ENCODE assay signal across 32 cellular contexts in the genomic region with DNA sequence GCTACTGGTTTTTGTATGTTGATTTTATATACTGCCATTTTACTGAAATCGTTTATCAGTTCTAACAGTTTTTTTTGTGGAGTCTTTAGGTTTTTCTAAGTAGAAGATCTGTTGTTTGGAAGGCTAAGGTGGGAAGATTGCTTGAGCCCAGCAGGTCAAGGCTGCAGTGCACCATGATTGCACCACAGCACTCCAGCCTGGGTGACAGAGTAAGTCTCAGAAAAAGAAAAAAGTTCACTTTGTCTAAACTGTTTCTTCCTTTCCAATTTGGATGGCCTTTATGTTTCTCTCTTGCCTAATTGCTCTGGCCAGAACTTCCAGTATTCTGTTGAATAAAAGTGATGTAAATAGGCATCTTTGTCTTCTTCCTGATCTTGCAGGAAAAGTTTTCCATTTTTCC.
"Had no signal": no experiment of that assay in that cellular context is flagged by ENCODE, and none has a peak within 500 bp of the region (broad histone marks: within the 10 kb centered on the region; RNA-seq: fewer than 3 reads in every experiment).

No MANE protein-coding gene starts in this region.

- H3K4me1 ChIP-seq: parathyroid adenoma, psoas muscle, right lobe of liver, spleen, suprapubic skin, testis, tibial artery, upper lobe of left lung, vagina had no signal

- H3K4me3 Mint-ChIP-seq: naive thymus-derived CD8-positive, alpha-beta T cell; natural killer cell treated with Interleukin-12 subunit alpha and Interleukin-12 subunit beta and Interleukin-15 and Interleukin-18, amount 100 ng/mL, for 72 hours; nephron progenitor cell; neural crest cell; stimulated activated memory B cell treated with anti-CD40 and anti-IgM and Interleukin-4, amounts not matched to agents 10 μg/mL and 1 μg/mL and 100 μg/mL, for 72 hours; stimulated activated naive CD8-positive, alpha-beta T cell treated with anti-CD3 and anti-CD28 coated beads, Interleukin-15, amount 100 ng/mL, for 72 hours had no signal

- H3K36me3 ChIP-seq: neutrophil, ovary, right lobe of liver, suprapubic skin, tibial artery, upper lobe of left lung, vagina had no signal

- H3K27ac ChIP-seq: neutrophil, ovary, parathyroid adenoma, psoas muscle, right lobe of liver, skin epidermis, spleen, suprapubic skin, testis, tibial artery, upper lobe of left lung, vagina had no signal

- H3K27me3 Mint-ChIP-seq: naive thymus-derived CD8-positive, alpha-beta T cell; natural killer cell treated with Interleukin-12 subunit alpha and Interleukin-12 subunit beta and Interleukin-15 and Interleukin-18, amount 100 ng/mL, for 72 hours; progenitor cell of endocrine pancreas; stimulated activated memory B cell treated with anti-CD40 and anti-IgM and Interleukin-4, amounts not matched to agents 10 μg/mL and 1 μg/mL and 100 μg/mL, for 72 hours; stimulated activated naive CD8-positive, alpha-beta T cell treated with anti-CD3 and anti-CD28 coated beads, Interleukin-15, amount 100 ng/mL, for 72 hours had no signal

- DNase-seq: naive thymus-derived CD8-positive, alpha-beta T cell; nephron progenitor cell; nucleus accumbens; posterior cingulate gyrus; psoas muscle; right cardiac atrium; right lobe of liver; spleen; stimulated activated CD4-positive, alpha-beta T cell treated with anti-CD3 and anti-CD28 coated beads, Interleukin-12 subunit alpha, Interleukin-12 subunit beta, amount 100 ng/mL, for 4 hours; stimulated activated CD4-positive, alpha-beta T cell treated with anti-CD3 and anti-CD28 coated beads, Interleukin-1b, Interleukin-23, amount 100 ng/mL, for 48 hours; stimulated activated CD4-positive, alpha-beta T cell treated with anti-CD3 and anti-CD28 coated beads, Interleukin-4, amount 100 ng/mL, for 1 hour; stimulated activated CD4-positive, alpha-beta T cell treated with anti-CD3 and anti-CD28 coated beads, Interleukin-4, amount 100 ng/mL, for 4 hours; stimulated activated CD8-positive, alpha-beta memory T cell treated with anti-CD3 and anti-CD28 coated beads, Interleukin-4, amount 100 ng/mL, for 48 hours; stimulated activated naive CD4-positive, alpha-beta T cell; stimulated activated naive CD8-positive, alpha-beta T cell treated with anti-CD3 and anti-CD28 coated beads, Interleukin-15, amount 100 ng/mL, for 72 hours; stimulated activated naive CD8-positive, alpha-beta T cell treated with anti-CD3 and anti-CD28 coated beads, Interleukin-15, Interleukin-2, amounts not matched to agents 100 U/mL and 50 U/mL, for 24 hours; substantia nigra; testis; tibial artery; trophoblast cell; upper lobe of left lung had no signal

- H3K27me3 ChIP-seq: neutrophil, ovary, right lobe of liver, spleen, suprapubic skin, testis, tibial artery, upper lobe of left lung, vagina had no signal

- H3K27ac Mint-ChIP-seq: naive thymus-derived CD8-positive, alpha-beta T cell; natural killer cell treated with Interleukin-12 subunit alpha and Interleukin-12 subunit beta and Interleukin-15 and Interleukin-18, amount 100 ng/mL, for 72 hours; nephron progenitor cell; progenitor cell of endocrine pancreas; stimulated activated memory B cell treated with anti-CD40 and anti-IgM and Interleukin-4, amounts not matched to agents 10 μg/mL and 1 μg/mL and 100 μg/mL, for 72 hours had no signal

- H3K9me3 Mint-ChIP-seq: natural killer cell treated with Interleukin-12 subunit alpha and Interleukin-12 subunit beta and Interleukin-15 and Interleukin-18, amount 100 ng/mL, for 72 hours had no signal

- H3K36me3 Mint-ChIP-seq: natural killer cell treated with Interleukin-12 subunit alpha and Interleukin-12 subunit beta and Interleukin-15 and Interleukin-18, amount 100 ng/mL, for 72 hours had no signal

- H3K4me1 Mint-ChIP-seq: stimulated activated memory B cell treated with anti-CD40 and anti-IgM and Interleukin-4, amounts not matched to agents 10 μg/mL and 1 μg/mL and 100 μg/mL, for 72 hours; stimulated activated naive CD8-positive, alpha-beta T cell treated with anti-CD3 and anti-CD28 coated beads, Interleukin-15, amount 100 ng/mL, for 72 hours had no signal

- H3K9me3 ChIP-seq: neutrophil, ovary, right lobe of liver, suprapubic skin, testis, tibial artery, upper lobe of left lung, vagina had no signal

- ATAC-seq: naive thymus-derived CD8-positive, alpha-beta T cell; natural killer cell treated with Interleukin-12 subunit alpha and Interleukin-12 subunit beta and Interleukin-15 and Interleukin-18, amount 100 ng/mL, for 72 hours; psoas muscle; right cardiac atrium; right lobe of liver; stimulated activated memory B cell treated with anti-CD40 and anti-IgM and Interleukin-4, amounts not matched to agents 10 μg/mL and 1 μg/mL and 100 μg/mL, for 72 hours; stimulated activated naive CD8-positive, alpha-beta T cell treated with anti-CD3 and anti-CD28 coated beads, Interleukin-15, amount 100 ng/mL, for 72 hours; stimulated activated naive CD8-positive, alpha-beta T cell treated with anti-CD3 and anti-CD28 coated beads, Interleukin-15, Interleukin-2, amounts not matched to agents 100 U/mL and 50 U/mL, for 24 hours had no signal

- H3K4me3 ChIP-seq: ovary, psoas muscle, right lobe of liver, skin epidermis, smooth muscle cell, spleen, suprapubic skin, testis, tibial artery, upper lobe of left lung, vagina had no signal
